29 cellular contexts compared by ENCODE assay signal in the genomic region with DNA sequence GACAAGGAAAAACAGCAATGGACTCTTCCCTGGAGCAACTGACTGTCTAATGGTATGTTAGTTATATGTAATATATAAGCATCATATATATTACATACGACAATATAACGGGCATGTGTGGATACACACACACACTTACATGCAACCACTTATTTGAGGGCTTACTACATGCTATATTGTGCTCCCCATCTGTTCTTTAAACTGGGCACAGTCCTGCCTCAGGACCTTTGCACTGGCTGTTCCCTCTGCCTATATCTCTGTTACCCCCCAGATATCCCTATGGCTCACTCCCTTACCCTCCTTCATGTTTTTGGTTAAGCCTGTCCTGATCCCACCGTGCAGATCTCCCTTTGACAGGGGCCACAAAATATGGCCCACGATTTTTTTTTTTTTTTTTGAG.
"Had no signal": no experiment of that assay in that cellular context is flagged by ENCODE, and none has a peak within 500 bp of the region (broad histone marks: within the 10 kb centered on the region; RNA-seq: fewer than 3 reads in every experiment).

No MANE protein-coding gene starts in this region.

- H3K27ac ChIP-seq: adrenal gland, body of pancreas, WERI-Rb-1 had no signal

- H3K9me3 Mint-ChIP-seq: activated B cell treated with CpG ODN at 0.5 μM for 24 hours; activated CD4-positive, alpha-beta memory T cell treated with anti-CD3 and anti-CD28 coated beads for 36 hours; activated CD4-positive, alpha-beta T cell treated with anti-CD3 and anti-CD28 coated beads, Interleukin-2, amount 10 ng/mL, durations not matched to agents 24 days and 14 days; activated T-helper 1 cell treated with anti-CD3 and anti-CD28 coated beads, Interleukin-12 subunit alpha, Interleukin-12 subunit beta, Interleukin-2, Interleukin-4 antibody, amounts not matched to agents 30 ng/mL and 10 ng/mL and 1 ng/mL, durations not matched to agents 14 hours and 24 hours and 36 hours; T-helper 2 cell treated with Interferon-gamma antibody and Interleukin-4, amounts not matched to agents 5 μg/mL and 100 μg/mL, for 36 hours had no signal

- H3K9me3 ChIP-seq: adrenal gland, body of pancreas had no signal

- H3K4me1 Mint-ChIP-seq: activated CD4-positive, alpha-beta T cell treated with anti-CD3 and anti-CD28 coated beads, Interleukin-2, amount 10 ng/mL, durations not matched to agents 24 days and 14 days; endodermal cell had no signal

- H3K4me3 ChIP-seq: adrenal gland, body of pancreas had no signal

- H3K27me3 Mint-ChIP-seq: activated B cell treated with CpG ODN at 0.5 μM for 24 hours; activated CD4-positive, alpha-beta memory T cell treated with anti-CD3 and anti-CD28 coated beads for 36 hours; activated CD4-positive, alpha-beta T cell treated with anti-CD3 and anti-CD28 coated beads, Interleukin-2, amount 10 ng/mL, durations not matched to agents 24 days and 14 days; activated CD8-positive, alpha-beta memory T cell treated with anti-CD3 and anti-CD28 coated beads, Interleukin-2, amount 10 ng/mL, durations not matched to agents 7 days and 5 days; T-helper 17 cell had no signal

- ATAC-seq: activated CD4-positive, CD25-positive, alpha-beta regulatory T cell treated with anti-CD3 and anti-CD28 coated beads, Interleukin-2, amount 50 U/mL, for 24 hours; activated CD8-positive, alpha-beta memory T cell treated with anti-CD3 and anti-CD28 coated beads, Interleukin-2, amount 10 ng/mL, durations not matched to agents 7 days and 5 days; activated CD8-positive, alpha-beta T cell treated with anti-CD3 and anti-CD28 coated beads, Interleukin-2, amount 10 ng/mL, durations not matched to agents 7 days and 5 days; body of pancreas; esophagus mucosa; T-helper 17 cell had no signal

- DNase-seq: activated B cell treated with CpG ODN at 0.5 μM for 24 hours; activated CD4-positive, alpha-beta memory T cell treated with anti-CD3 and anti-CD28 coated beads for 36 hours; activated CD4-positive, alpha-beta T cell treated with anti-CD3 and anti-CD28 coated beads, Interleukin-2, amount 10 ng/mL, durations not matched to agents 24 days and 14 days; activated CD8-positive, alpha-beta memory T cell treated with anti-CD3 and anti-CD28 coated beads, Interleukin-2, amount 10 ng/mL, durations not matched to agents 7 days and 5 days; activated CD8-positive, alpha-beta memory T cell treated with anti-CD3 and anti-CD28 coated beads, Interleukin-2, amount 50 U/mL, for 4 hours; activated CD8-positive, alpha-beta T cell treated with anti-CD3 and anti-CD28 coated beads, Interleukin-2, amount 10 ng/mL, durations not matched to agents 7 days and 5 days; activated gamma-delta T cell; activated naive CD4-positive, alpha-beta T cell; activated naive CD4-positive, alpha-beta T cell treated with anti-CD3 and anti-CD28 coated beads, Interleukin-2, amount 50 U/mL, for 16 hours; activated T-cell treated with anti-CD3 and anti-CD28 coated beads, Interleukin-2, amount 50 U/mL, for 1 hour; activated T-cell treated with anti-CD3 and anti-CD28 coated beads, Interleukin-2, amount 50 U/mL, for 48 hours; adrenal gland; amygdala; aorta; body of pancreas; caudate nucleus; cortex of kidney; effector CD8-positive, alpha-beta T cell; endodermal cell; foreskin fibroblast; head of caudate nucleus; hippocampal formation; T-helper 17 cell; T1000; WERI-Rb-1 had no signal

- H3K4me1 ChIP-seq: adrenal gland had no signal

- H3K4me3 Mint-ChIP-seq: activated B cell treated with CpG ODN at 0.5 μM for 24 hours; activated CD4-positive, alpha-beta memory T cell treated with anti-CD3 and anti-CD28 coated beads for 36 hours; activated CD4-positive, alpha-beta T cell treated with anti-CD3 and anti-CD28 coated beads, Interleukin-2, amount 10 ng/mL, durations not matched to agents 24 days and 14 days; activated CD8-positive, alpha-beta memory T cell treated with anti-CD3 and anti-CD28 coated beads, Interleukin-2, amount 10 ng/mL, durations not matched to agents 7 days and 5 days; activated CD8-positive, alpha-beta T cell treated with anti-CD3 and anti-CD28 coated beads, Interleukin-2, amount 10 ng/mL, durations not matched to agents 7 days and 5 days; activated T-helper 1 cell treated with anti-CD3 and anti-CD28 coated beads, Interleukin-12 subunit alpha, Interleukin-12 subunit beta, Interleukin-2, Interleukin-4 antibody, amounts not matched to agents 30 ng/mL and 10 ng/mL and 1 ng/mL, durations not matched to agents 14 hours and 24 hours and 36 hours; endodermal cell; T-helper 17 cell; T-helper 2 cell treated with Interferon-gamma antibody and Interleukin-4, amounts not matched to agents 5 μg/mL and 100 μg/mL, for 36 hours had no signal

- H3K27me3 ChIP-seq: adrenal gland, body of pancreas had no signal

- H3K27ac Mint-ChIP-seq: activated B cell treated with CpG ODN at 0.5 μM for 24 hours; activated CD4-positive, alpha-beta memory T cell treated with anti-CD3 and anti-CD28 coated beads for 36 hours; activated CD4-positive, alpha-beta T cell treated with anti-CD3 and anti-CD28 coated beads, Interleukin-2, amount 10 ng/mL, durations not matched to agents 24 days and 14 days; activated CD8-positive, alpha-beta memory T cell treated with anti-CD3 and anti-CD28 coated beads, Interleukin-2, amount 10 ng/mL, durations not matched to agents 7 days and 5 days; activated CD8-positive, alpha-beta T cell treated with anti-CD3 and anti-CD28 coated beads, Interleukin-2, amount 10 ng/mL, durations not matched to agents 7 days and 5 days; activated T-helper 1 cell treated with anti-CD3 and anti-CD28 coated beads, Interleukin-12 subunit alpha, Interleukin-12 subunit beta, Interleukin-2, Interleukin-4 antibody, amounts not matched to agents 30 ng/mL and 10 ng/mL and 1 ng/mL, durations not matched to agents 14 hours and 24 hours and 36 hours; endodermal cell; T-helper 17 cell; T-helper 2 cell treated with Interferon-gamma antibody and Interleukin-4, amounts not matched to agents 5 μg/mL and 100 μg/mL, for 36 hours had no signal
